In the genomic region with DNA sequence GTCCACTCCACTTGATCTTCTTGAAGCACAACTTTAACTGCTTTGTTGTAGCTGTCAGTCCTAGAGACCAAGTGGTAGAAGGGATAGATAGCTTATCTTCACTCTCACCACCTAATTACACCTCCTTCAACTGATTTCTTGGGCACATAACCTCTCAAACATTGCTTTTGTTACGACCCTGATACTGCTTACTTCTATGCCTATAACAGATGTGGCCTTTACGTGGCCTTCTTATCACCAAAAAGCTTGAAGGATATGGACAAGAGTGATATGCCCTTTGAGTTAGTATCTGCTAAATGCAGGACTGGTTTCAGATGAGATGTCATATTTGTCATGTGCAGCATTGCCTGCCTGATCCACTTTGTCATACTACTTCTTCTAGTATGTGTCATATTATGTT, we compare ENCODE assay signal across 23 cellular contexts.
DNase-seq lines count a peak whose midpoint lies in the region; ATAC-seq, FAIRE-seq and TF ChIP-seq lines count a peak whose summit lies in the region.
"Had no signal": no experiment of that assay in that cellular context is flagged by ENCODE, and none has a peak within 500 bp of the region (broad histone marks: within the 10 kb centered on the region; RNA-seq: fewer than 3 reads in every experiment).

No MANE protein-coding gene starts in this region.

- H3K9me2 ChIP-seq in neural cell (ENCODE audit: insufficient read depth, low read length), result no peaks in the 10 kb centered on the region

- H3K36me3 Mint-ChIP-seq in type B pancreatic cell, result no peaks in the 10 kb centered on the region
- H3K36me3 Mint-ChIP-seq: CD14-positive monocyte; CD4-positive, alpha-beta memory T cell; CD4-positive, CD25-positive, alpha-beta regulatory T cell; CD8-positive, alpha-beta memory T cell had no signal

- H3K36me3 ChIP-seq in neural cell (ENCODE audit: insufficient read depth, low read length), result no peaks in the 10 kb centered on the region
- H3K36me3 ChIP-seq in right atrium auricular region, result no peaks in the 10 kb centered on the region
- H3K36me3 ChIP-seq: BE2C, BLaER1 had no signal

- TF ChIP-seq CTCF in neural cell (IDR thresholded peaks at IDR 0.05; ENCODE audit: poor library complexity, severe bottlenecking) (no peak), right atrium auricular region (IDR thresholded peaks at IDR 0.05) (no peak), type B pancreatic cell (conservative IDR thresholded peaks at IDR 0.05) (no peak)

- H3K9me3 Mint-ChIP-seq in type B pancreatic cell, result no peaks in the 10 kb centered on the region

- no peak overlapping the region for H3K27ac Mint-ChIP-seq in type B pancreatic cell
- H3K27ac Mint-ChIP-seq: CD14-positive monocyte; CD4-positive, alpha-beta memory T cell; CD4-positive, CD25-positive, alpha-beta regulatory T cell; CD8-positive, alpha-beta memory T cell had no signal

- H3K4me2 ChIP-seq in neural cell (ENCODE audit: low read length), result no peak overlapping the region
- H3K4me2 ChIP-seq: BLaER1 had no signal

- H3K27ac ChIP-seq in neural cell (ENCODE audit: low read length), result peak overlapping the region; percentile 66
- H3K27ac ChIP-seq in right atrium auricular region, result no peak overlapping the region
- H3K27ac ChIP-seq: BLaER1 had no signal

- peak; percentile 62 for FAIRE-seq in HTR-8/SVneo (lab: Jason Lieb, UNC)
- FAIRE-seq: A204.1, D721Med, G401.6, GM12891, GM19239 had no signal

- no peak for TF ChIP-seq RAD21 in neural cell (conservative IDR thresholded peaks at IDR 0.05)

- H3F3A ChIP-seq in neural cell (ENCODE audit: insufficient read depth, low read length, poor library complexity, severe bottlenecking), result no peaks in the 10 kb centered on the region

- no peak for ATAC-seq in GM19452 (IDR thresholded peaks at IDR 0.05; ENCODE audit: unreplicated experiment)

- H4K20me1 ChIP-seq in neural cell (ENCODE audit: insufficient read depth), result no peaks in the 10 kb centered on the region
- H4K20me1 ChIP-seq: BLaER1 had no signal

- no peaks in the 10 kb centered on the region for H3K79me2 ChIP-seq in neural cell (replicated peaks; ENCODE audit: insufficient read depth, low read length)

- H3K4me3 ChIP-seq in neural cell (ENCODE audit: low read length) (no peak overlapping the region), right atrium auricular region (no peak overlapping the region)
- H3K4me3 ChIP-seq: BLaER1 had no signal

- H3K27me3 Mint-ChIP-seq in type B pancreatic cell, result no peaks in the 10 kb centered on the region
- H3K27me3 Mint-ChIP-seq: CD4-positive, alpha-beta memory T cell; CD4-positive, CD25-positive, alpha-beta regulatory T cell; CD8-positive, alpha-beta memory T cell had no signal

- H3K27me3 ChIP-seq in neural cell (ENCODE audit: insufficient read depth, low read depth, low read length) (no peaks in the 10 kb centered on the region), right atrium auricular region (no peaks in the 10 kb centered on the region)
- H3K27me3 ChIP-seq: BE2C, BLaER1 had no signal

- H3K9ac ChIP-seq in neural cell (ENCODE audit: low read length), result no peak overlapping the region
- H3K9ac ChIP-seq: BLaER1 had no signal

- H3K4me1 ChIP-seq in right atrium auricular region, result no peaks in the 10 kb centered on the region
- H3K4me1 ChIP-seq: BE2C, BLaER1, Caco-2 had no signal

- H3K4me3 Mint-ChIP-seq in type B pancreatic cell, result no peak overlapping the region
- H3K4me3 Mint-ChIP-seq: CD14-positive monocyte; CD4-positive, alpha-beta memory T cell; CD8-positive, alpha-beta memory T cell had no signal

- H2AFZ ChIP-seq in neural cell (ENCODE audit: low read depth, low read length), result no peak overlapping the region

- H3K9me3 ChIP-seq in neural cell (ENCODE audit: low read length), result no peaks in the 10 kb centered on the region
- no peaks in the 10 kb centered on the region for H3K9me3 ChIP-seq in right atrium auricular region
- H3K9me3 ChIP-seq: BE2C, BLaER1, Caco-2 had no signal

- DNase-seq in HTR-8/SVneo (ENCODE audit: insufficient read length, low spot score) (no peak), right atrium auricular region (ENCODE audit: low spot score) (no peak), type B pancreatic cell (ENCODE audit: extremely low spot score, unreplicated experiment) (no peak)
- DNase-seq: 8988T; ACHN; BE2C; C1 segment of cervical spinal cord; Caco-2; Calu3; CD4-positive, alpha-beta memory T cell; CD4-positive, CD25-positive, alpha-beta regulatory T cell; CD8-positive, alpha-beta memory T cell; DMS79 treated with DMSO at 0.1 percent for 48 hours; GF-D8 had no signal

- H3K4me1 Mint-ChIP-seq in type B pancreatic cell (ENCODE audit: unreplicated experiment), result no peaks in the 10 kb centered on the region
- H3K4me1 Mint-ChIP-seq: CD14-positive monocyte; CD4-positive, alpha-beta memory T cell; CD4-positive, CD25-positive, alpha-beta regulatory T cell; CD8-positive, alpha-beta memory T cell had no signal

- TF ChIP-seq EP300 in neural cell (conservative IDR thresholded peaks at IDR 0.05; ENCODE audit: poor library complexity, severe bottlenecking), result peak; percentile 61

TF ChIP-seq in neural cell, 6 proteins besides CTCF, POLR2A, EP300 and RAD21:
- no peak for TF ChIP-seq SMC3 (conservative IDR thresholded peaks at IDR 0.05; ENCODE audit: poor library complexity)
- peak; percentile 35 for TF ChIP-seq POLR2AphosphoS5 (IDR thresholded peaks at IDR 0.05)
